Comparison of ENCODE assay signal across 9 cellular contexts in genomic region chr7:37234928-37235327, GRCh38.
DNase-seq lines count a peak whose midpoint lies in the region; ATAC-seq, FAIRE-seq and TF ChIP-seq lines count a peak whose summit lies in the region.
"Had no signal": no experiment of that assay in that cellular context is flagged by ENCODE, and none has a peak within 500 bp of the region (broad histone marks: within the 10 kb centered on the region; RNA-seq: fewer than 3 reads in every experiment).

No MANE protein-coding gene starts in this region.

- no peak for TF ChIP-seq POLR2A in transverse colon (IDR thresholded peaks at IDR 0.05)

- in situ Hi-C loops in ACHN (cut with HindIII; ENCODE audit: low pct_ligation_motif_present, low pct_unique_long_range_greater_than_20kb, low sequenced_read_pairs), result no loop called here
- in situ Hi-C loops in transverse colon (cut with MboI; ENCODE audit: low pct_ligation_motif_present in 1 of 4, low pct_unique_long_range_greater_than_20kb in 1 of 4, low sequenced_read_pairs in 3 of 4), result loop anchor here in 3 of 4 donors (25.0 kb wide), 1 partner anchor 602 kb away; the partner anchor contains the start of gene NME8 (in 3 of the 3)

- no peaks in the 10 kb centered on the region for H3K9me3 Mint-ChIP-seq in glutamatergic neuron (ENCODE audit: unreplicated experiment)

- H3K36me3 Mint-ChIP-seq in glutamatergic neuron (ENCODE audit: unreplicated experiment), result no peaks in the 10 kb centered on the region
- H3K36me3 Mint-ChIP-seq: activated naive CD8-positive, alpha-beta T cell had no signal

- H3K4me3 ChIP-seq in transverse colon, result no peak overlapping the region

- TF ChIP-seq EP300 in transverse colon (IDR thresholded peaks at IDR 0.05; ENCODE audit: low read depth), result no peak

- H3K36me3 ChIP-seq in transverse colon, result no peaks in the 10 kb centered on the region

- peaks cover 4% of the 10 kb centered on the region for H3K4me1 Mint-ChIP-seq in glutamatergic neuron (ENCODE audit: low read depth, unreplicated experiment)

- ATAC-seq in GM19328 (IDR thresholded peaks at IDR 0.05; ENCODE audit: unreplicated experiment), result no peak

- H3K27me3 Mint-ChIP-seq in glutamatergic neuron (ENCODE audit: unreplicated experiment), result no peaks in the 10 kb centered on the region
- H3K27me3 Mint-ChIP-seq: activated naive CD8-positive, alpha-beta T cell had no signal

- peak; percentile 15 for FAIRE-seq in GM18507 (lab: Jason Lieb, UNC)

- no peak overlapping the region for H3K27ac Mint-ChIP-seq in glutamatergic neuron (ENCODE audit: unreplicated experiment)
- H3K27ac Mint-ChIP-seq: activated naive CD8-positive, alpha-beta T cell had no signal

- H3K4me1 ChIP-seq in transverse colon, result no peaks in the 10 kb centered on the region

- TF ChIP-seq CTCF in glutamatergic neuron (IDR thresholded peaks at IDR 0.05; ENCODE audit: partially characterized antibody, unreplicated experiment) (peak; percentile 46), transverse colon (IDR thresholded peaks at IDR 0.05) (peak; percentile 33 to 43 (median 35))

- DNase-seq in ACHN, result peak; percentile 35
- peak; percentile 2 for DNase-seq in GM18507 (ENCODE audit: extremely low spot score, insufficient read length, low read depth)
- peak; percentile 63 for DNase-seq in SK-N-DZ (ENCODE audit: low spot score)
- DNase-seq in glutamatergic neuron, result no peak
- no peak for DNase-seq in transverse colon
- no peak for DNase-seq in stimulated activated CD4-positive, alpha-beta T cell treated with anti-CD3 and anti-CD28 coated beads, Interleukin-4, amount 100 ng/mL, for 4 hours
- DNase-seq in HCEC 1CT, result no peak

- H3K4me3 Mint-ChIP-seq in glutamatergic neuron (ENCODE audit: unreplicated experiment), result no peak overlapping the region
- H3K4me3 Mint-ChIP-seq: activated naive CD8-positive, alpha-beta T cell had no signal

- 0 to 22% methylated on average over 1 of the region's 1 CpG for WGBS in transverse colon (ENCODE audit: low coverage in 1 of 2), 2 donors

- no peaks in the 10 kb centered on the region for H3K27me3 ChIP-seq in transverse colon

- no peak overlapping the region for H3K27ac ChIP-seq in transverse colon

- H3K9me3 ChIP-seq in transverse colon, result no peaks in the 10 kb centered on the region

- intact Hi-C loops in transverse colon (cut with DNase I; ENCODE audit: low total_unique reads), result no loop called here

Comparison
In these comparisons a context has a peak if more than half of its experiments do, and no peak if none do; other contexts are left out.
1. DNase-seq: peak in ACHN (single experiment), GM18507 (single experiment) and SK-N-DZ (single experiment); none in glutamatergic neuron (single experiment), transverse colon (single experiment), stimulated activated CD4-positive, alpha-beta T cell treated with anti-CD3 and anti-CD28 coated beads, Interleukin-4, amount 100 ng/mL, for 4 hours (0 of 2) and HCEC 1CT (single experiment).